8 cellular contexts compared by ENCODE assay signal in the genomic region with DNA sequence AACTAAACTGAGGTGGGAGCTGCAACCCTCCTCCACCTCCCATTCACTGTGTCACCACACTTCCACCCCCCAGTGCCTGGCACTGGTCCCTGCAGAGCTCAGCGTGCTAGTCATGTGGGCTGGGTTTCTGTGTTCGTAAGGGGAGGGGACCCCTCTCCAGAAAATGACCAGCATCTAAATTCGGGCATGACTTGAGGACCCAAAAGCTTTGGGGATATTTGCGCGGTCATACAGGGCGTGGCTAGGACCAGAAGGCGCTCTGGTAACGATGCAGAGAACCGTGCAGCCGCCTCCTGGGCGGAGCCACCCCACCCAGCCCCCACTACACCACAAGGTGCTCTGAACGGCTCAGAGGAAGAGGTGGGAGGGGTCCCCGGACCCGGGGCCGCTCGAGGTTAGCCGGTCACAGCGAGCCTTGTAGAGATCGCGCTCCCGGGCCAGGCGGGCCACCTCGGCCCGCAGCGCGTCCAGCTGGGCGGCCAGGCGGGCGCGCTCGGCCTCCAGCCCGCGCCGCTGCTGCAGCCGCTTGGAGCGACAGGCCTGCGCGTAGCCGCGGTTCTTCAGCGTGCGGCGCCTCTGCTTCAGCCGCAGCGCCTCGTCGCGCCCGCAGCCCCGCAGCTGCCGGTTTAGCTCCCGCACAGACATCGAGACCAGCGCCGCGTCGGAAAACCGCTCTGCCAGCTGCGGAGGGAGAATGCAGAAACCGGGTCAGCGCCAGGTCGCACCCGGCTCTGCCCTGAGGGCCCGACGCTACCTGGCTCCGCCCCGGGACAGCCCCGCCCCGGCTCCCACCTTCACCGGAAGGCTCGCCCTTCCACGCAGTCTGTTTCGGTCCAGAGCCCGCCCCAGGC. TPM values are rescaled to one million over a fixed set of nuclear protein-coding genes. Genes with fewer than 3 reads are reported as not detected.
A peak's percentile ranks its signal among the peaks of the same experiment; 100 is the strongest.
DNase-seq lines count a peak whose midpoint lies in the region; ATAC-seq and TF ChIP-seq lines count a peak whose summit lies in the region.

No MANE protein-coding gene starts in this region.

- CTCF ChIA-PET in activated naive CD4-positive, alpha-beta T cell treated with anti-CD3 and anti-CD28 coated beads for 36 hours (lab: Charles Lee) = interaction anchor here (0.6 to 5.1 kb wide), 12 partner anchors 12 to 521 kb away, joined by 3 to 76 read pairs (median 6); a partner anchor contains a TSS

- H3K27me3 ChIP-seq in RWPE2 (ENCODE audit: insufficient read depth, poor library complexity, severe bottlenecking) = no peaks in the 10 kb centered on the region
- no peaks in the 10 kb centered on the region for H3K27me3 ChIP-seq in parathyroid adenoma (ENCODE audit: control insufficient read depth, insufficient read depth, low read length)

- H3K27me3 Mint-ChIP-seq in activated naive CD4-positive, alpha-beta T cell treated with anti-CD3 and anti-CD28 coated beads for 36 hours (ENCODE audit: low read depth) = no peaks in the 10 kb centered on the region
- peaks cover 50% of the 10 kb centered on the region for H3K27me3 Mint-ChIP-seq in type B pancreatic cell

- H3K4me3 ChIP-seq in RWPE2 (ENCODE audit: severe bottlenecking) (peak overlapping the region; percentile 43), parathyroid adenoma (ENCODE audit: low read depth, low read length) (peak overlapping the region; percentile 61)

- H3K9me3 Mint-ChIP-seq in activated naive CD4-positive, alpha-beta T cell treated with anti-CD3 and anti-CD28 coated beads for 36 hours = no peaks in the 10 kb centered on the region
- no peaks in the 10 kb centered on the region for H3K9me3 Mint-ChIP-seq in type B pancreatic cell

- H3K36me3 Mint-ChIP-seq in activated naive CD4-positive, alpha-beta T cell treated with anti-CD3 and anti-CD28 coated beads for 36 hours (ENCODE audit: low read depth) = no peaks in the 10 kb centered on the region
- no peaks in the 10 kb centered on the region for H3K36me3 Mint-ChIP-seq in type B pancreatic cell

- no peak overlapping the region for H3K27ac Mint-ChIP-seq in activated naive CD4-positive, alpha-beta T cell treated with anti-CD3 and anti-CD28 coated beads for 36 hours
- H3K27ac Mint-ChIP-seq in type B pancreatic cell = peak overlapping the region; percentile 21

- intact Hi-C loops in activated naive CD4-positive, alpha-beta T cell treated with anti-CD3 and anti-CD28 coated beads for 36 hours (cut with micrococcal nuclease) = loop anchor here (1.0 kb wide), 1 partner anchor 33 kb away; a partner anchor contains a TSS
- intact Hi-C loops in Right ventricle myocardium superior (cut with DNase I) = loop anchor here (10.0 kb wide), 1 partner anchor 96 kb away; a partner anchor contains a TSS

- H3K4me1 Mint-ChIP-seq in activated naive CD4-positive, alpha-beta T cell treated with anti-CD3 and anti-CD28 coated beads for 36 hours (ENCODE audit: low read depth) = peaks cover 15% of the 10 kb centered on the region
- H3K4me1 Mint-ChIP-seq in type B pancreatic cell (ENCODE audit: unreplicated experiment) = peaks cover 22% of the 10 kb centered on the region

- H2AFZ ChIP-seq in parathyroid adenoma = peak overlapping the region; percentile 96

- H3K36me3 ChIP-seq in RWPE2 (ENCODE audit: low read depth) = no peaks in the 10 kb centered on the region
- H3K36me3 ChIP-seq in parathyroid adenoma (ENCODE audit: control insufficient read depth, insufficient read depth, low read length) = no peaks in the 10 kb centered on the region

- H3K9me3 ChIP-seq in RWPE2 (ENCODE audit: severe bottlenecking) (no peaks in the 10 kb centered on the region), parathyroid adenoma (ENCODE audit: control insufficient read depth, low read length) (no peaks in the 10 kb centered on the region)

- H3K4me3 Mint-ChIP-seq in activated naive CD4-positive, alpha-beta T cell treated with anti-CD3 and anti-CD28 coated beads for 36 hours = peak overlapping the region; percentile 74
- H3K4me3 Mint-ChIP-seq in type B pancreatic cell = peak overlapping the region; percentile 83

- no peaks in the 10 kb centered on the region for H3K79me2 ChIP-seq in parathyroid adenoma

- peak overlapping the region; percentile 85 for H3K4me2 ChIP-seq in parathyroid adenoma (ENCODE audit: low read length)

- TF ChIP-seq CTCF in GM20000 (IDR thresholded peaks at IDR 0.05; ENCODE audit: extremely low read depth, missing control alignments) = no peak
- no peak for TF ChIP-seq CTCF in RWPE2 (IDR thresholded peaks at IDR 0.05; ENCODE audit: poor library complexity, severe bottlenecking)
- TF ChIP-seq CTCF in parathyroid adenoma (IDR thresholded peaks at IDR 0.05) = no peak
- no peak for TF ChIP-seq CTCF in type B pancreatic cell (conservative IDR thresholded peaks at IDR 0.05)

- DNase-seq in DMS 273 (lab: John Stamatoyannopoulos, UW; ENCODE audit: unreplicated experiment) (peak; percentile 89), GM20000 (ENCODE audit: low spot score) (peak; percentile 91), HPDE6-E6E7 (ENCODE audit: extremely low spot score) (peak; percentile 51), RWPE2 (ENCODE audit: low spot score) (peak; percentile 66), Right ventricle myocardium superior (peak; percentile 69), type B pancreatic cell (ENCODE audit: extremely low spot score, unreplicated experiment) (no peak)
- DNase-seq in activated naive CD4-positive, alpha-beta T cell treated with anti-CD3 and anti-CD28 coated beads for 36 hours = peak; percentile 74

- ATAC-seq in RWPE2 (ENCODE audit: low read depth) (peak; percentile 78), Right ventricle myocardium superior (ENCODE audit: poor library complexity) (peak; percentile 88)

- H3K4me1 ChIP-seq in RWPE2 (ENCODE audit: insufficient read depth, poor library complexity, severe bottlenecking) (no peaks in the 10 kb centered on the region), parathyroid adenoma (peaks cover 25% of the 10 kb centered on the region)

- H3K9ac ChIP-seq in parathyroid adenoma = peak overlapping the region; percentile 92

- H3K27ac ChIP-seq in RWPE2 (ENCODE audit: poor library complexity, severe bottlenecking) (no peak overlapping the region), parathyroid adenoma (peak overlapping the region; percentile 97)

RNA-seq across cellular contexts. Expression of a gene that starts 9.8 kb away (rescaled TPM):
- total RNA-seq in activated naive CD4-positive, alpha-beta T cell treated with anti-CD3 and anti-CD28 coated beads for 36 hours = not detected
- total RNA-seq in Right ventricle myocardium superior (not detected), type B pancreatic cell (ENCODE audit: low replicate concordance) (not detected in 2 replicates)

RNA-seq across cellular contexts. Expression of a gene that starts 13.0 kb away (rescaled TPM):
- 100 to 1,000 TPM; 117 TPM for total RNA-seq in activated naive CD4-positive, alpha-beta T cell treated with anti-CD3 and anti-CD28 coated beads for 36 hours
- total RNA-seq in Right ventricle myocardium superior (2.7 TPM), type B pancreatic cell (ENCODE audit: low replicate concordance) (35.0 and 40.9 TPM in 2 replicates)

RNA-seq across cellular contexts. Expression of a gene that starts 29.3 kb away (rescaled TPM):
- under 1 TPM; 0.48 to 0.99 TPM for total RNA-seq in activated naive CD4-positive, alpha-beta T cell treated with anti-CD3 and anti-CD28 coated beads for 36 hours
- total RNA-seq in Right ventricle myocardium superior (0.08 TPM), type B pancreatic cell (ENCODE audit: low replicate concordance) (2.5 and 2.8 TPM in 2 replicates)

RNA-seq across cellular contexts. Expression of a gene that starts 33.5 kb away (rescaled TPM):
- total RNA-seq in activated naive CD4-positive, alpha-beta T cell treated with anti-CD3 and anti-CD28 coated beads for 36 hours = 10 to 100 TPM; 79.4 to 84.0 TPM
- total RNA-seq in Right ventricle myocardium superior = 81.7 TPM
- total RNA-seq in type B pancreatic cell (ENCODE audit: low replicate concordance) = 65.0 and 78.3 TPM in 2 replicates

RNA-seq across cellular contexts. Expression of a gene that starts 33.6 kb away (rescaled TPM):
- total RNA-seq in activated naive CD4-positive, alpha-beta T cell treated with anti-CD3 and anti-CD28 coated beads for 36 hours = 1 to 10 TPM; 1.7 to 1.9 TPM
- 0.75 TPM for total RNA-seq in Right ventricle myocardium superior
- 1.3 and 1.8 TPM in 2 replicates for total RNA-seq in type B pancreatic cell (ENCODE audit: low replicate concordance)
